ENCODE assay signal across 11 cellular contexts in genomic region chr6:10402648-10403311, GRCh38. TPM values are rescaled to one million over a fixed set of nuclear protein-coding genes. Genes with fewer than 3 reads are reported as not detected.
DNase-seq lines count a peak whose midpoint lies in the region; ATAC-seq and TF ChIP-seq lines count a peak whose summit lies in the region.
"Had no signal": no experiment of that assay in that cellular context is flagged by ENCODE, and none has a peak within 500 bp of the region (broad histone marks: within the 10 kb centered on the region; RNA-seq: fewer than 3 reads in every experiment).

No MANE protein-coding gene starts in this region.

- peak overlapping the region; percentile 94 for H3K27ac ChIP-seq in foreskin keratinocyte
- H3K27ac ChIP-seq: brain microvascular endothelial cell had no signal

- TF ChIP-seq CTCF in foreskin keratinocyte (conservative IDR thresholded peaks at IDR 0.05): no peak

- H3K4me1 ChIP-seq in foreskin keratinocyte: peaks cover 69% of the 10 kb centered on the region

- peaks cover 13% of the 10 kb centered on the region for H3K4me1 Mint-ChIP-seq in stimulated activated naive CD8-positive, alpha-beta T cell treated with anti-CD3 and anti-CD28 coated beads, Interleukin-15, Interleukin-2, amounts not matched to agents 100 ng/mL and 50 ng/mL, for 24 hours (ENCODE audit: low read depth)

- no peak for DNase-seq in stimulated activated naive CD8-positive, alpha-beta T cell treated with anti-CD3 and anti-CD28 coated beads, Interleukin-15, Interleukin-2, amounts not matched to agents 100 U/mL and 50 U/mL, for 24 hours
- DNase-seq in SKM-1 (lab: John Stamatoyannopoulos, UW; ENCODE audit: unreplicated experiment) (peak; percentile 21), foreskin keratinocyte (no peak), glomerular visceral epithelial cell (ENCODE audit: extremely low spot score) (no peak), AG08396 (ENCODE audit: low spot score) (no peak), RPMI8226 (no peak)
- DNase-seq: activated CD4-positive, alpha-beta T cell treated with anti-CD3 and anti-CD28 coated beads for 48 hours; NCI-H1092 treated with DMSO at 0.1 percent for 48 hours had no signal

- ATAC-seq in stimulated activated naive CD8-positive, alpha-beta T cell treated with anti-CD3 and anti-CD28 coated beads, Interleukin-15, Interleukin-2, amounts not matched to agents 100 U/mL and 50 U/mL, for 24 hours: no peak
- no peak for ATAC-seq in foreskin keratinocyte
- ATAC-seq in HG03442 (IDR thresholded peaks at IDR 0.05; ENCODE audit: unreplicated experiment): no peak

- no peak overlapping the region for H3K27ac Mint-ChIP-seq in stimulated activated naive CD8-positive, alpha-beta T cell treated with anti-CD3 and anti-CD28 coated beads, Interleukin-15, Interleukin-2, amounts not matched to agents 100 ng/mL and 50 ng/mL, for 24 hours

- H3K27me3 ChIP-seq in foreskin keratinocyte: no peaks in the 10 kb centered on the region

- peaks cover 4% of the 10 kb centered on the region for H3K36me3 Mint-ChIP-seq in stimulated activated naive CD8-positive, alpha-beta T cell treated with anti-CD3 and anti-CD28 coated beads, Interleukin-15, Interleukin-2, amounts not matched to agents 100 ng/mL and 50 ng/mL, for 24 hours (ENCODE audit: low read depth)

- peaks cover 82% of the 10 kb centered on the region for H3K27me3 Mint-ChIP-seq in stimulated activated naive CD8-positive, alpha-beta T cell treated with anti-CD3 and anti-CD28 coated beads, Interleukin-15, Interleukin-2, amounts not matched to agents 100 ng/mL and 50 ng/mL, for 24 hours

- H3K4me3 Mint-ChIP-seq in stimulated activated naive CD8-positive, alpha-beta T cell treated with anti-CD3 and anti-CD28 coated beads, Interleukin-15, Interleukin-2, amounts not matched to agents 100 ng/mL and 50 ng/mL, for 24 hours: peak overlapping the region; percentile 51

- H3K9me3 Mint-ChIP-seq in stimulated activated naive CD8-positive, alpha-beta T cell treated with anti-CD3 and anti-CD28 coated beads, Interleukin-15, Interleukin-2, amounts not matched to agents 100 ng/mL and 50 ng/mL, for 24 hours: peaks cover 20% of the 10 kb centered on the region

RNA-seq across cellular contexts. Expression of gene TFAP2A, which starts 12.1 kb away (rescaled TPM):
- 35.2 and 37.0 TPM in 2 replicates for total RNA-seq in foreskin keratinocyte
- polyA plus RNA-seq in foreskin keratinocyte: 26.0 and 30.9 TPM in 2 replicates
